25 cellular contexts compared by ENCODE assay signal in genomic region chr15:85367741-85368140, GRCh38. TPM values are rescaled to one million over a fixed set of nuclear protein-coding genes. Genes with fewer than 3 reads are reported as not detected.
A peak's percentile ranks its signal among the peaks of the same experiment; 100 is the strongest.
DNase-seq lines count a peak whose midpoint lies in the region; ATAC-seq and TF ChIP-seq lines count a peak whose summit lies in the region.
"Had no signal": no experiment of that assay in that cellular context is flagged by ENCODE, and none has a peak within 500 bp of the region (broad histone marks: within the 10 kb centered on the region; RNA-seq: fewer than 3 reads in every experiment).

No MANE protein-coding gene starts in this region.

- H3K4me1 Mint-ChIP-seq in activated naive CD8-positive, alpha-beta T cell treated with anti-CD3 and anti-CD28 coated beads, Interleukin-2, amount 10 ng/mL, durations not matched to agents 7 days and 5 days: peaks cover 7% of the 10 kb centered on the region
- peaks cover 16% of the 10 kb centered on the region for H3K4me1 Mint-ChIP-seq in activated naive CD8-positive, alpha-beta T cell treated with anti-CD3 and anti-CD28 coated beads, Interleukin-2, amount 50 U/mL, for 24 hours
- peaks cover 20% of the 10 kb centered on the region for H3K4me1 Mint-ChIP-seq in memory B cell
- H3K4me1 Mint-ChIP-seq: GM23338 had no signal

- intact Hi-C loops in uterus (cut with DNase I; ENCODE audit: low total_unique reads): no loop called here

- no peak for TF ChIP-seq POLR2A in Peyer's patch (IDR thresholded peaks at IDR 0.05)
- TF ChIP-seq POLR2A in uterus (IDR thresholded peaks at IDR 0.05): no peak

- no peaks in the 10 kb centered on the region for H3K4me1 ChIP-seq in Peyer's patch
- H3K4me1 ChIP-seq in uterus: no peaks in the 10 kb centered on the region
- H3K4me1 ChIP-seq: HAP-1, SJSA1 had no signal

- H3K9me3 Mint-ChIP-seq in activated naive CD8-positive, alpha-beta T cell treated with anti-CD3 and anti-CD28 coated beads, Interleukin-2, amount 10 ng/mL, durations not matched to agents 7 days and 5 days: no peaks in the 10 kb centered on the region
- no peaks in the 10 kb centered on the region for H3K9me3 Mint-ChIP-seq in activated naive CD8-positive, alpha-beta T cell treated with anti-CD3 and anti-CD28 coated beads, Interleukin-2, amount 50 U/mL, for 24 hours
- no peaks in the 10 kb centered on the region for H3K9me3 Mint-ChIP-seq in memory B cell
- H3K9me3 Mint-ChIP-seq: GM23338, HFFc6 had no signal

- H3K4me3 ChIP-seq in Peyer's patch (no peak overlapping the region), uterus (no peak overlapping the region)
- H3K4me3 ChIP-seq: GM23338, HAP-1, SJSA1 had no signal

- H3K36me3 ChIP-seq in Peyer's patch (no peaks in the 10 kb centered on the region), uterus (no peaks in the 10 kb centered on the region)
- H3K36me3 ChIP-seq: HAP-1, SJSA1 had no signal

- H3K27me3 Mint-ChIP-seq in activated naive CD8-positive, alpha-beta T cell treated with anti-CD3 and anti-CD28 coated beads, Interleukin-2, amount 10 ng/mL, durations not matched to agents 7 days and 5 days: peaks cover 14% of the 10 kb centered on the region
- no peaks in the 10 kb centered on the region for H3K27me3 Mint-ChIP-seq in activated naive CD8-positive, alpha-beta T cell treated with anti-CD3 and anti-CD28 coated beads, Interleukin-2, amount 50 U/mL, for 24 hours
- no peaks in the 10 kb centered on the region for H3K27me3 Mint-ChIP-seq in memory B cell

- peaks cover 3% of the 10 kb centered on the region for H3K36me3 Mint-ChIP-seq in activated naive CD8-positive, alpha-beta T cell treated with anti-CD3 and anti-CD28 coated beads, Interleukin-2, amount 10 ng/mL, durations not matched to agents 7 days and 5 days
- H3K36me3 Mint-ChIP-seq in activated naive CD8-positive, alpha-beta T cell treated with anti-CD3 and anti-CD28 coated beads, Interleukin-2, amount 50 U/mL, for 24 hours (ENCODE audit: low read depth): no peaks in the 10 kb centered on the region
- no peaks in the 10 kb centered on the region for H3K36me3 Mint-ChIP-seq in memory B cell

- POLR2A ChIA-PET in activated naive CD8-positive, alpha-beta T cell treated with anti-CD3 and anti-CD28 coated beads, Interleukin-2, amount 10 ng/mL, durations not matched to agents 7 days and 5 days (lab: Charles Lee): interaction anchor here (1.0 kb wide), 1 partner anchor 12 kb away, joined by 3 read pairs; no protein-coding TSS in a partner anchor

- TF ChIP-seq CTCF in Peyer's patch (IDR thresholded peaks at IDR 0.05): no peak
- TF ChIP-seq CTCF in uterus (IDR thresholded peaks at IDR 0.05): no peak

- peak; percentile 45 for ATAC-seq in activated naive CD8-positive, alpha-beta T cell treated with anti-CD3 and anti-CD28 coated beads, Interleukin-2, amount 10 ng/mL, durations not matched to agents 7 days and 5 days (ENCODE audit: low read depth)
- no peak for ATAC-seq in activated naive CD8-positive, alpha-beta T cell treated with anti-CD3 and anti-CD28 coated beads, Interleukin-2, amount 50 U/mL, for 24 hours
- peak; percentile 52 for ATAC-seq in HG03103 (IDR thresholded peaks at IDR 0.05; ENCODE audit: low read depth, unreplicated experiment)
- ATAC-seq in memory B cell (ENCODE audit: low read depth): peak; percentile 50
- ATAC-seq: GM23338, PC-3, Right ventricle myocardium inferior had no signal

- H3K9me3 ChIP-seq in Peyer's patch (no peaks in the 10 kb centered on the region), uterus (no peaks in the 10 kb centered on the region)
- H3K9me3 ChIP-seq: HAP-1, SJSA1 had no signal

- H3K27ac ChIP-seq in Peyer's patch (no peak overlapping the region), uterus (no peak overlapping the region)
- H3K27ac ChIP-seq: SJSA1 had no signal

- no peak overlapping the region for H3K4me3 Mint-ChIP-seq in activated naive CD8-positive, alpha-beta T cell treated with anti-CD3 and anti-CD28 coated beads, Interleukin-2, amount 10 ng/mL, durations not matched to agents 7 days and 5 days
- no peak overlapping the region for H3K4me3 Mint-ChIP-seq in activated naive CD8-positive, alpha-beta T cell treated with anti-CD3 and anti-CD28 coated beads, Interleukin-2, amount 50 U/mL, for 24 hours
- no peak overlapping the region for H3K4me3 Mint-ChIP-seq in memory B cell
- H3K4me3 Mint-ChIP-seq: GM23338, HFFc6 had no signal

- no peaks in the 10 kb centered on the region for H3K27me3 ChIP-seq in Peyer's patch
- no peaks in the 10 kb centered on the region for H3K27me3 ChIP-seq in uterus
- H3K27me3 ChIP-seq: SJSA1 had no signal

- no peak for DNase-seq in activated naive CD8-positive, alpha-beta T cell treated with anti-CD3 and anti-CD28 coated beads, Interleukin-2, amount 10 ng/mL, durations not matched to agents 7 days and 5 days
- DNase-seq in activated naive CD8-positive, alpha-beta T cell treated with anti-CD3 and anti-CD28 coated beads, Interleukin-2, amount 50 U/mL, for 24 hours: no peak
- DNase-seq in memory B cell (ENCODE audit: low spot score in 2 of 2) (no peak), Peyer's patch (no peak), NCI-H69 (lab: John Stamatoyannopoulos, UW) (no peak), uterus (no peak)
- DNase-seq: C1 segment of cervical spinal cord; Calu3; DMS79 treated with DMSO at 0.1 percent for 48 hours; HFFc6; KBM-7; MV-4-11; NCI-H1105; NCI-H1436 treated with DMSO at 0.1 percent for 48 hours; NCI-H187 treated with DMSO at 0.1 percent for 48 hours; NCI-H2107; NCI-H524; NCI-H774; NK-92 treated with Interleukin-12 subunit alpha and Interleukin-12 subunit beta, amount 100 ng/mL, for 24 hours; PC-3 had no signal

- no peak overlapping the region for H3K27ac Mint-ChIP-seq in activated naive CD8-positive, alpha-beta T cell treated with anti-CD3 and anti-CD28 coated beads, Interleukin-2, amount 10 ng/mL, durations not matched to agents 7 days and 5 days
- H3K27ac Mint-ChIP-seq in activated naive CD8-positive, alpha-beta T cell treated with anti-CD3 and anti-CD28 coated beads, Interleukin-2, amount 50 U/mL, for 24 hours: no peak overlapping the region
- no peak overlapping the region for H3K27ac Mint-ChIP-seq in memory B cell
- H3K27ac Mint-ChIP-seq: GM23338, HFFc6 had no signal

RNA-seq across cellular contexts. Expression of gene AKAP13, which starts 12.7 kb away (rescaled TPM):
- total RNA-seq in activated naive CD8-positive, alpha-beta T cell treated with anti-CD3 and anti-CD28 coated beads, Interleukin-2, amount 10 ng/mL, durations not matched to agents 7 days and 5 days: 100 to 1,000 TPM; 198 to 220 TPM
- total RNA-seq in Peyer's patch (100 to 1,000 TPM; 166 to 742 (median 242) TPM), uterus (100 to 1,000 TPM; 128 to 460 (median 243) TPM)
